In genomic region chr12:56389215-56389850, GRCh38 we compare ENCODE assay signal across 2 cellular contexts.
TF ChIP-seq lines count a peak whose summit lies in the region.

No MANE protein-coding gene starts in this region.

TF ChIP-seq in HEK293T, 16 proteins besides CTCF, POLR2A, EP300 and RAD21:
- TF ChIP-seq PKNOX1 (IDR thresholded peaks at IDR 0.05): 0 out of 2 replicates have a peak, but pooled peaks have one; percentile 5
- TF ChIP-seq BHLHE40 (IDR thresholded peaks at IDR 0.05; ENCODE audit: borderline replicate concordance): no peak
- no peak for TF ChIP-seq FOXA1 (IDR thresholded peaks at IDR 0.05)
TF ChIP-seq in HEK293T: peak in this region for 1.

TF ChIP-seq in K562, 482 proteins besides CTCF, POLR2A, EP300 and RAD21 (continues in another document):
- TF ChIP-seq SMARCA5 (IDR thresholded peaks at IDR 0.05) (0 out of 2 replicates have a peak, but pooled peaks have one; percentile 14), ZNF140 (CRISPR knock-in tag; IDR thresholded peaks at IDR 0.05) (no peak), RBM39 (optimal IDR thresholded peaks at IDR 0.05; ENCODE audit: low read depth, low read length) (no peak), FUS (optimal IDR thresholded peaks at IDR 0.05; ENCODE audit: low read depth, low read length) (no peak), HNRNPL (IDR thresholded peaks at IDR 0.05; ENCODE audit: low read depth, low read length) (no peak), ZNF785 (CRISPR knock-in tag; IDR thresholded peaks at IDR 0.05) (no peak), CREM (IDR thresholded peaks at IDR 0.05; ENCODE audit: low read depth) (no peak), MTA2 (IDR thresholded peaks at IDR 0.05; ENCODE audit: low read depth) (no peak), ZNF717 (CRISPR knock-in tag; IDR thresholded peaks at IDR 0.05) (no peak), EGR1 (conservative IDR thresholded peaks at IDR 0.05) (no peak), BRCA1 (IDR thresholded peaks at IDR 0.05) (no peak), BRCA1 (CRISPR knock-in tag; IDR thresholded peaks at IDR 0.05) (no peak), DEAF1 (CRISPR knock-in tag; IDR thresholded peaks at IDR 0.05) (no peak), SMARCA4 (IDR thresholded peaks at IDR 0.05) (0 out of 2 replicates have a peak, but pooled peaks have one; percentile 34), ZNF280A (IDR thresholded peaks at IDR 0.05; ENCODE audit: low read depth, partially characterized antibody) (no peak), KAT2B (IDR thresholded peaks at IDR 0.05; ENCODE audit: low read depth, low read length) (no peak), TGIF2 (CRISPR knock-in tag; IDR thresholded peaks at IDR 0.05) (no peak), SMARCE1 (IDR thresholded peaks at IDR 0.05) (no peak), ZNF133 (CRISPR knock-in tag; IDR thresholded peaks at IDR 0.05) (no peak), ZNF146 (CRISPR knock-in tag; IDR thresholded peaks at IDR 0.05; ENCODE audit: unreplicated experiment) (no peak), POLR2H (tag; IDR thresholded peaks at IDR 0.05; ENCODE audit: low read depth) (no peak), ZNF12 (CRISPR knock-in tag; IDR thresholded peaks at IDR 0.05) (no peak), NCOA2 (IDR thresholded peaks at IDR 0.05; ENCODE audit: partially characterized antibody in 2 of 2) (no peak), ELF4 (CRISPR knock-in tag; IDR thresholded peaks at IDR 0.05) (no peak), ZEB2 (IDR thresholded peaks at IDR 0.05) (peak; percentile 58; the same call in 1 of the 2 replicates), POLR2B (IDR thresholded peaks at IDR 0.05; ENCODE audit: low read depth, partially characterized antibody) (no peak), CHD1 (IDR thresholded peaks at IDR 0.05; ENCODE audit: low read length) (no peak), ZNF79 (CRISPR knock-in tag; IDR thresholded peaks at IDR 0.05; ENCODE audit: low read depth) (no peak), ZNF444 (CRISPR knock-in tag; IDR thresholded peaks at IDR 0.05) (no peak), CTBP1 (IDR thresholded peaks at IDR 0.05; ENCODE audit: borderline replicate concordance) (no peak), RUNX1 (IDR thresholded peaks at IDR 0.05; ENCODE audit: low read depth) (no peak), NKRF (IDR thresholded peaks at IDR 0.05; ENCODE audit: borderline replicate concordance) (no peak), DPF2 (IDR thresholded peaks at IDR 0.05) (peak; percentile 39; the same call in 1 of the 2 replicates), HMGN3 (IDR thresholded peaks at IDR 0.05; ENCODE audit: borderline replicate concordance, extremely low read depth, insufficient read length, low read depth, low read length) (no peak), HOMEZ (CRISPR knock-in tag; IDR thresholded peaks at IDR 0.05) (no peak), SAFB2 (IDR thresholded peaks at IDR 0.05; ENCODE audit: borderline replicate concordance, low read depth, low read length, severe bottlenecking) (no peak), PRMT5 (CRISPR knock-in tag; IDR thresholded peaks at IDR 0.05) (no peak), PHF8 (IDR thresholded peaks at IDR 0.05; ENCODE audit: borderline replicate concordance, low read length) (no peak), TCF7 (IDR thresholded peaks at IDR 0.05; ENCODE audit: borderline replicate concordance) (no peak), HDAC1 (IDR thresholded peaks at IDR 0.05) (no peak), SNIP1 (IDR thresholded peaks at IDR 0.05; ENCODE audit: low read depth) (no peak), CC2D1A (IDR thresholded peaks at IDR 0.05) (no peak), BMI1 (IDR thresholded peaks at IDR 0.05; ENCODE audit: low read length) (no peak)
- TF ChIP-seq, protein P1, sequence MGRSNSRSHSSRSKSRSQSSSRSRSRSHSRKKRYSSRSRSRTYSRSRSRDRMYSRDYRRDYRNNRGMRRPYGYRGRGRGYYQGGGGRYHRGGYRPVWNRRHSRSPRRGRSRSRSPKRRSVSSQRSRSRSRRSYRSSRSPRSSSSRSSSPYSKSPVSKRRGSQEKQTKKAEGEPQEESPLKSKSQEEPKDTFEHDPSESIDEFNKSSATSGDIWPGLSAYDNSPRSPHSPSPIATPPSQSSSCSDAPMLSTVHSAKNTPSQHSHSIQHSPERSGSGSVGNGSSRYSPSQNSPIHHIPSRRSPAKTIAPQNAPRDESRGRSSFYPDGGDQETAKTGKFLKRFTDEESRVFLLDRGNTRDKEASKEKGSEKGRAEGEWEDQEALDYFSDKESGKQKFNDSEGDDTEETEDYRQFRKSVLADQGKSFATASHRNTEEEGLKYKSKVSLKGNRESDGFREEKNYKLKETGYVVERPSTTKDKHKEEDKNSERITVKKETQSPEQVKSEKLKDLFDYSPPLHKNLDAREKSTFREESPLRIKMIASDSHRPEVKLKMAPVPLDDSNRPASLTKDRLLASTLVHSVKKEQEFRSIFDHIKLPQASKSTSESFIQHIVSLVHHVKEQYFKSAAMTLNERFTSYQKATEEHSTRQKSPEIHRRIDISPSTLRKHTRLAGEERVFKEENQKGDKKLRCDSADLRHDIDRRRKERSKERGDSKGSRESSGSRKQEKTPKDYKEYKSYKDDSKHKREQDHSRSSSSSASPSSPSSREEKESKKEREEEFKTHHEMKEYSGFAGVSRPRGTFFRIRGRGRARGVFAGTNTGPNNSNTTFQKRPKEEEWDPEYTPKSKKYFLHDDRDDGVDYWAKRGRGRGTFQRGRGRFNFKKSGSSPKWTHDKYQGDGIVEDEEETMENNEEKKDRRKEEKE (IDR thresholded peaks at IDR 0.05; ENCODE audit: borderline replicate concordance in 1 of 2, control insufficient read depth in 1 of 2, low read depth in 2 of 2, low read length in 1 of 2): no peak
- TF ChIP-seq, protein P2, sequence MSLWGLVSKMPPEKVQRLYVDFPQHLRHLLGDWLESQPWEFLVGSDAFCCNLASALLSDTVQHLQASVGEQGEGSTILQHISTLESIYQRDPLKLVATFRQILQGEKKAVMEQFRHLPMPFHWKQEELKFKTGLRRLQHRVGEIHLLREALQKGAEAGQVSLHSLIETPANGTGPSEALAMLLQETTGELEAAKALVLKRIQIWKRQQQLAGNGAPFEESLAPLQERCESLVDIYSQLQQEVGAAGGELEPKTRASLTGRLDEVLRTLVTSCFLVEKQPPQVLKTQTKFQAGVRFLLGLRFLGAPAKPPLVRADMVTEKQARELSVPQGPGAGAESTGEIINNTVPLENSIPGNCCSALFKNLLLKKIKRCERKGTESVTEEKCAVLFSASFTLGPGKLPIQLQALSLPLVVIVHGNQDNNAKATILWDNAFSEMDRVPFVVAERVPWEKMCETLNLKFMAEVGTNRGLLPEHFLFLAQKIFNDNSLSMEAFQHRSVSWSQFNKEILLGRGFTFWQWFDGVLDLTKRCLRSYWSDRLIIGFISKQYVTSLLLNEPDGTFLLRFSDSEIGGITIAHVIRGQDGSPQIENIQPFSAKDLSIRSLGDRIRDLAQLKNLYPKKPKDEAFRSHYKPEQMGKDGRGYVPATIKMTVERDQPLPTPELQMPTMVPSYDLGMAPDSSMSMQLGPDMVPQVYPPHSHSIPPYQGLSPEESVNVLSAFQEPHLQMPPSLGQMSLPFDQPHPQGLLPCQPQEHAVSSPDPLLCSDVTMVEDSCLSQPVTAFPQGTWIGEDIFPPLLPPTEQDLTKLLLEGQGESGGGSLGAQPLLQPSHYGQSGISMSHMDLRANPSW (CRISPR knock-in tag; IDR thresholded peaks at IDR 0.05): no peak
- TF ChIP-seq, protein P3, sequence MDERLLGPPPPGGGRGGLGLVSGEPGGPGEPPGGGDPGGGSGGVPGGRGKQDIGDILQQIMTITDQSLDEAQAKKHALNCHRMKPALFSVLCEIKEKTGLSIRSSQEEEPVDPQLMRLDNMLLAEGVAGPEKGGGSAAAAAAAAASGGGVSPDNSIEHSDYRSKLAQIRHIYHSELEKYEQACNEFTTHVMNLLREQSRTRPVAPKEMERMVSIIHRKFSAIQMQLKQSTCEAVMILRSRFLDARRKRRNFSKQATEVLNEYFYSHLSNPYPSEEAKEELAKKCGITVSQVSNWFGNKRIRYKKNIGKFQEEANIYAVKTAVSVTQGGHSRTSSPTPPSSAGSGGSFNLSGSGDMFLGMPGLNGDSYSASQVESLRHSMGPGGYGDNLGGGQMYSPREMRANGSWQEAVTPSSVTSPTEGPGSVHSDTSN (CRISPR knock-in tag; IDR thresholded peaks at IDR 0.05; ENCODE audit: low read depth): no peak
- TF ChIP-seq, protein P3 (tag; conservative IDR thresholded peaks at IDR 0.05; ENCODE audit: low read depth): peak; percentile 30; the same call in 1 of the 2 replicates
- TF ChIP-seq, protein P4, sequence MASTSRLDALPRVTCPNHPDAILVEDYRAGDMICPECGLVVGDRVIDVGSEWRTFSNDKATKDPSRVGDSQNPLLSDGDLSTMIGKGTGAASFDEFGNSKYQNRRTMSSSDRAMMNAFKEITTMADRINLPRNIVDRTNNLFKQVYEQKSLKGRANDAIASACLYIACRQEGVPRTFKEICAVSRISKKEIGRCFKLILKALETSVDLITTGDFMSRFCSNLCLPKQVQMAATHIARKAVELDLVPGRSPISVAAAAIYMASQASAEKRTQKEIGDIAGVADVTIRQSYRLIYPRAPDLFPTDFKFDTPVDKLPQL (IDR thresholded peaks at IDR 0.05; ENCODE audit: extremely low read depth, insufficient read length): no peak
- TF ChIP-seq, protein P5, sequence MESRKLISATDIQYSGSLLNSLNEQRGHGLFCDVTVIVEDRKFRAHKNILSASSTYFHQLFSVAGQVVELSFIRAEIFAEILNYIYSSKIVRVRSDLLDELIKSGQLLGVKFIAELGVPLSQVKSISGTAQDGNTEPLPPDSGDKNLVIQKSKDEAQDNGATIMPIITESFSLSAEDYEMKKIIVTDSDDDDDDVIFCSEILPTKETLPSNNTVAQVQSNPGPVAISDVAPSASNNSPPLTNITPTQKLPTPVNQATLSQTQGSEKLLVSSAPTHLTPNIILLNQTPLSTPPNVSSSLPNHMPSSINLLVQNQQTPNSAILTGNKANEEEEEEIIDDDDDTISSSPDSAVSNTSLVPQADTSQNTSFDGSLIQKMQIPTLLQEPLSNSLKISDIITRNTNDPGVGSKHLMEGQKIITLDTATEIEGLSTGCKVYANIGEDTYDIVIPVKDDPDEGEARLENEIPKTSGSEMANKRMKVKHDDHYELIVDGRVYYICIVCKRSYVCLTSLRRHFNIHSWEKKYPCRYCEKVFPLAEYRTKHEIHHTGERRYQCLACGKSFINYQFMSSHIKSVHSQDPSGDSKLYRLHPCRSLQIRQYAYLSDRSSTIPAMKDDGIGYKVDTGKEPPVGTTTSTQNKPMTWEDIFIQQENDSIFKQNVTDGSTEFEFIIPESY (CRISPR knock-in tag; IDR thresholded peaks at IDR 0.05): no peak
